Comparison of ENCODE assay signal across 8 cellular contexts in genomic region chr1:85576256-85576641, GRCh38. TPM values are rescaled to one million over a fixed set of nuclear protein-coding genes. Genes with fewer than 3 reads are reported as not detected.
A peak's percentile ranks its signal among the peaks of the same experiment; 100 is the strongest.
DNase-seq lines count a peak whose midpoint lies in the region; ATAC-seq, FAIRE-seq and TF ChIP-seq lines count a peak whose summit lies in the region.

No MANE protein-coding gene starts in this region.

- POLR2A ChIA-PET in SK-N-SH (lab: Yijun Ruan, JAX): interaction anchor here (1.0 kb wide), 1 partner anchor 111 kb away, joined by 3 read pairs; the partner anchor contains the start of gene DDAH1

- H3K9ac ChIP-seq in SK-N-SH: peak overlapping the region; percentile 95
- H3K9ac ChIP-seq in fibroblast of lung (ENCODE audit: insufficient read depth, low read length): peak overlapping the region; percentile 97
- peak overlapping the region; percentile 99 for H3K9ac ChIP-seq in trophoblast cell (ENCODE audit: low read length)

- H4K12ac ChIP-seq in trophoblast cell (ENCODE audit: low read depth, low read length): peak overlapping the region; percentile 90

- peak; percentile 4 for DNase-seq in G401 (ENCODE audit: low spot score)
- DNase-seq in SK-N-SH: no peak
- no peak for DNase-seq in fibroblast of lung (ENCODE audit: low read depth in 2 of 2)
- no peak for DNase-seq in trophoblast cell
- DNase-seq in urothelium cell line (ENCODE audit: low spot score): no peak
- no peak for DNase-seq in activated effector memory CD4-positive, alpha-beta T cell treated with Interleukin-2 at 50 U/mL for 16 hours
- DNase-seq in NCI-H226: no peak

- H3F3A ChIP-seq in SK-N-SH (replicated peaks; ENCODE audit: insufficient read depth): peaks cover 44% of the 10 kb centered on the region

- H3K4me2 ChIP-seq in SK-N-SH (peak overlapping the region; percentile 95), fibroblast of lung (ENCODE audit: extremely low read depth, insufficient read depth, low read length) (peak overlapping the region; percentile 67), trophoblast cell (ENCODE audit: low read length) (peak overlapping the region; percentile 70)

- TF ChIP-seq EP300 in SK-N-SH (IDR thresholded peaks at IDR 0.05; ENCODE audit: borderline replicate concordance in 1 of 2, low read depth in 1 of 2, low read length in 1 of 2): 0 out of 4 replicates have a peak, but pooled peaks of 1 of the 2 experiments have one; percentile 4

- no peak for FAIRE-seq in urothelium cell line (lab: Jason Lieb, UNC)

- H2BK12ac ChIP-seq in trophoblast cell (ENCODE audit: low read length): peak overlapping the region; percentile 64

- no peak overlapping the region for H3K23ac ChIP-seq in trophoblast cell (ENCODE audit: low read length)

- peak overlapping the region; percentile 78 to 84 for H3K4me3 ChIP-seq in SK-N-SH (ENCODE audit: low read depth in 2 of 2, low read length in 1 of 2)
- H3K4me3 ChIP-seq in fibroblast of lung (replicated peaks in 1 of 4; ENCODE audit: control extremely low read depth in 1 of 4, insufficient read depth in 1 of 4, low read depth in 3 of 4, low read length in 4 of 4): peak overlapping the region; percentile 82 to 90 (median 86)
- H3K4me3 ChIP-seq in trophoblast cell (ENCODE audit: low read depth, low read length): peak overlapping the region; percentile 90

- peak overlapping the region; percentile 98 for H3K18ac ChIP-seq in trophoblast cell (ENCODE audit: low read length)

- CTCF ChIA-PET in SK-N-SH (lab: Yijun Ruan, JAX): interaction anchor here (0.6 to 1.4 kb wide), 14 partner anchors 9 to 274 kb away, joined by 3 to 12 read pairs (median 3); no protein-coding TSS in a partner anchor

- no peak for TF ChIP-seq RAD21 in SK-N-SH (IDR thresholded peaks at IDR 0.05; ENCODE audit: low read length)

- no peaks in the 10 kb centered on the region for H3K27me3 ChIP-seq in SK-N-SH (ENCODE audit: insufficient read depth)
- no peaks in the 10 kb centered on the region for H3K27me3 ChIP-seq in fibroblast of lung (ENCODE audit: control insufficient read depth, insufficient read depth, low read length)
- no peaks in the 10 kb centered on the region for H3K27me3 ChIP-seq in trophoblast cell (ENCODE audit: insufficient read depth, low read length)

- H3K4ac ChIP-seq in trophoblast cell (ENCODE audit: low read depth, low read length): peak overlapping the region; percentile 84

- in situ Hi-C loops in G401 (cut with HindIII; ENCODE audit: low sequenced_read_pairs): no loop called here

- no peaks in the 10 kb centered on the region for H3K9me2 ChIP-seq in SK-N-SH

- H3K36me3 ChIP-seq in SK-N-SH (replicated peaks in 1 of 2; ENCODE audit: control insufficient read depth in 1 of 2, insufficient read depth in 2 of 2, low read length in 1 of 2) (peaks cover 0 to 21% of the 10 kb centered on the region in 2 experiments), fibroblast of lung (ENCODE audit: control insufficient read depth, insufficient read depth, low read length) (peaks cover 2% of the 10 kb centered on the region), trophoblast cell (ENCODE audit: control insufficient read depth in 1 of 2, insufficient read depth in 2 of 2, low read length in 2 of 2) (no peaks in the 10 kb centered on the region)

- H2AK5ac ChIP-seq in trophoblast cell (ENCODE audit: low read length): peak overlapping the region; percentile 97

- no peaks in the 10 kb centered on the region for H3K9me3 ChIP-seq in SK-N-SH
- H3K9me3 ChIP-seq in fibroblast of lung (ENCODE audit: control insufficient read depth, insufficient read depth, low read depth, low read length): no peaks in the 10 kb centered on the region
- no peaks in the 10 kb centered on the region for H3K9me3 ChIP-seq in trophoblast cell (ENCODE audit: insufficient read depth, low read depth, low read length)

- H3K27ac ChIP-seq in SK-N-SH (ENCODE audit: low read depth in 2 of 2, low read length in 1 of 2) (peak overlapping the region; percentile 93 to 98), fibroblast of lung (ENCODE audit: insufficient read depth, low read length) (peak overlapping the region; percentile 99), trophoblast cell (ENCODE audit: low read depth, low read length) (peak overlapping the region; percentile 93)

- peak overlapping the region; percentile 96 for H2BK5ac ChIP-seq in trophoblast cell (ENCODE audit: low read depth, low read length, poor library complexity)

- H2BK120ac ChIP-seq in trophoblast cell (ENCODE audit: insufficient read depth, low read length, poor library complexity): peak overlapping the region; percentile 94

- TF ChIP-seq CTCF in SK-N-SH (IDR thresholded peaks at IDR 0.05) (no peak), fibroblast of lung (conservative IDR thresholded peaks at IDR 0.05 in 1 of 2, IDR thresholded peaks at IDR 0.05 in 1 of 2; ENCODE audit: low read depth in 1 of 2, low read length in 2 of 2) (no peak)

- peaks cover 88% of the 10 kb centered on the region for H3K79me2 ChIP-seq in SK-N-SH (ENCODE audit: insufficient read depth)
- H3K79me2 ChIP-seq in fibroblast of lung (ENCODE audit: control insufficient read depth, insufficient read depth, low read length): peaks cover 70% of the 10 kb centered on the region
- H3K79me2 ChIP-seq in trophoblast cell (ENCODE audit: control insufficient read depth, insufficient read depth, low read length, poor library complexity): peaks cover 22% of the 10 kb centered on the region

- ATAC-seq in HG02852 (IDR thresholded peaks at IDR 0.05; ENCODE audit: unreplicated experiment): no peak

- H4K8ac ChIP-seq in trophoblast cell (ENCODE audit: low read depth, low read length): peak overlapping the region; percentile 87

- no peak overlapping the region for H2AFZ ChIP-seq in SK-N-SH (ENCODE audit: low read depth)
- H2AFZ ChIP-seq in fibroblast of lung (ENCODE audit: low read length): no peak overlapping the region
- H2AFZ ChIP-seq in trophoblast cell (ENCODE audit: insufficient read depth, low read length, poor library complexity): peak overlapping the region; percentile 89

- 6% methylated on average over 11 of the region's 16 CpGs for WGBS in SK-N-SH (ENCODE audit: low lambda C conversion rate)
- no CpG with 5 or more reads among the region's 16 CpGs for WGBS in trophoblast cell (ENCODE audit: extremely low coverage, insufficient coverage, insufficient read length)

- H3K4me1 ChIP-seq in SK-N-SH (ENCODE audit: control insufficient read depth in 1 of 2, insufficient read depth in 2 of 2, low read depth in 1 of 2, low read length in 1 of 2) (peaks cover 29 to 34% of the 10 kb centered on the region in 2 experiments), fibroblast of lung (ENCODE audit: control insufficient read depth, extremely low read depth, insufficient read depth, low read length) (peaks cover 18% of the 10 kb centered on the region), trophoblast cell (ENCODE audit: control insufficient read depth in 1 of 2, insufficient read depth in 2 of 2, low read length in 2 of 2) (peaks cover 9 to 17% of the 10 kb centered on the region in 2 experiments)

- H3K79me1 ChIP-seq in trophoblast cell (ENCODE audit: low read length): peaks cover 36% of the 10 kb centered on the region

- H4K20me1 ChIP-seq in SK-N-SH (ENCODE audit: insufficient read depth) (peaks cover 5% of the 10 kb centered on the region), fibroblast of lung (ENCODE audit: control insufficient read depth, extremely low read depth, insufficient read depth, low read length) (no peaks in the 10 kb centered on the region)

- peak overlapping the region; percentile 99 for H3K14ac ChIP-seq in trophoblast cell (ENCODE audit: low read length)

- peak overlapping the region; percentile 96 for H4K91ac ChIP-seq in trophoblast cell (ENCODE audit: low read depth, low read length)

TF ChIP-seq in SK-N-SH, 30 proteins besides CTCF, POLR2A, EP300 and RAD21:
- no peak for TF ChIP-seq NRF1 (IDR thresholded peaks at IDR 0.05; ENCODE audit: low read depth, low read length)
- peak; percentile 3; the same call in 1 of the 2 replicates for TF ChIP-seq MAX (IDR thresholded peaks at IDR 0.05; ENCODE audit: low read depth)
- 0 out of 2 replicates have a peak, but pooled peaks have one; percentile 15 for TF ChIP-seq TCF12 (IDR thresholded peaks at IDR 0.05)
- TF ChIP-seq POLR2AphosphoS5 (IDR thresholded peaks at IDR 0.05; ENCODE audit: low read depth, low read length): no peak
- TF ChIP-seq SIN3A (IDR thresholded peaks at IDR 0.05; ENCODE audit: borderline replicate concordance, low read depth, low read length): 0 out of 2 replicates have a peak, but pooled peaks have one; percentile 0

RNA-seq across cellular contexts. Expression of gene CCN1, which starts 4.3 kb away (rescaled TPM):
- total RNA-seq in G401 (2014; rRNA removed; shearing (Covaris generic)): 58.3 and 63.1 TPM in 2 replicates
- 363 and 543 TPM in 2 replicates for polyA plus RNA-seq in SK-N-SH (2012; rRNA removed)
- 493 and 569 TPM in 2 replicates for polyA plus RNA-seq in SK-N-SH (2012; cell fraction: cytosol; rRNA removed)
- polyA plus RNA-seq in SK-N-SH (2012; cell fraction: nucleus; rRNA removed): 806 and 1,198 TPM in 2 replicates
- 48.5 and 146 TPM in 2 replicates for total RNA-seq in fibroblast of lung
- 531 and 635 TPM in 2 replicates for polyA plus RNA-seq in fibroblast of lung
- 570 and 726 TPM in 2 replicates for polyA plus RNA-seq in fibroblast of lung (2012)
- polyA minus RNA-seq in fibroblast of lung (ENCODE audit: low replicate concordance): 406 and 477 TPM in 2 replicates
- 190 and 196 TPM in 2 replicates for polyA plus RNA-seq in trophoblast cell (2013)
